Comparison of ENCODE assay signal across 11 cellular contexts in the genomic region with DNA sequence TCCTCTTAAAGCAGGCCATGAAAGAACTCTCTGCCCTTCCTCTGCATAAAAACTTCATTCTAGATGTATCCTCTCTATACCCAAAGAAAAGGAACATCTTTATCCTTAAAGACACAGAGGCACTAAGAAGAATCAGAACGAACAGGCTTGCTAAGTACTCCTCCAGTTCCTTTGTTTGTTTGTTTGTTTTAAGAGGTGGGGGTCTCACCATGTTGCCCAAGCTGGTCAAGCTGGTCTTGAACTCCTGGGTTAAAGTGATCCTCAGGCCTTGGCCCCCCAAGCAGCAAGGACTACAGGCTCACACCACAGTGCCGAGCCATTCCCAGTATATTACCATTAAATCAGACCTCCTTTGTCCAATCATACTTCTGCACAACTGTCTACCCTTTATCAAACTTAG. TPM values are rescaled to one million over a fixed set of nuclear protein-coding genes. Genes with fewer than 3 reads are reported as not detected.
"Had no signal": no experiment of that assay in that cellular context is flagged by ENCODE, and none has a peak within 500 bp of the region (broad histone marks: within the 10 kb centered on the region; RNA-seq: fewer than 3 reads in every experiment).

No MANE protein-coding gene starts in this region.

- H3K27ac ChIP-seq: GM23248, KMS-11 had no signal

- H3K36me3 ChIP-seq: HAP-1 had no signal

- H3K9me3 ChIP-seq: HAP-1 had no signal

- ATAC-seq: HCT116, HepG2 had no signal

- H3K4me2 ChIP-seq: KMS-11 had no signal

- H3K4me3 ChIP-seq: GM23248, HAP-1 had no signal

- H3K36me3 Mint-ChIP-seq: IgD-negative memory B cell had no signal

- H3K4me3 Mint-ChIP-seq: HFFc6, IgD-negative memory B cell had no signal

- H3K9me3 Mint-ChIP-seq: HFFc6, IgD-negative memory B cell had no signal

- DNase-seq: GM23248, H7, HFFc6, KBM-7 had no signal

- H3K27ac Mint-ChIP-seq: HFFc6, IgD-negative memory B cell had no signal

- H2AFZ ChIP-seq: GM23248 had no signal

RNA-seq across cellular contexts. Expression of a gene that starts 14.0 kb away (rescaled TPM):
- total RNA-seq: GM23248, H4, HepG2, HFFc6, HT-29 had no signal
- polyA plus RNA-seq: GM23248, HepG2, IgD-negative memory B cell had no signal

RNA-seq across cellular contexts. Expression of a gene that starts 15.8 kb away (rescaled TPM):
- total RNA-seq: GM23248, H4, H7, HepG2, HFFc6 had no signal
- polyA plus RNA-seq: GM23248, HepG2, IgD-negative memory B cell had no signal

RNA-seq across cellular contexts. Expression of a gene that starts 29.7 kb away (rescaled TPM):
- total RNA-seq: GM23248, H4, HepG2, HFFc6, HT-29 had no signal
- polyA plus RNA-seq: GM23248, HepG2, IgD-negative memory B cell had no signal
